In genomic region chr1:197222025-197222685, GRCh38 we compare ENCODE assay signal across 32 cellular contexts. TPM values are rescaled to one million over a fixed set of nuclear protein-coding genes. Genes with fewer than 3 reads are reported as not detected.
DNase-seq lines count a peak whose midpoint lies in the region; ATAC-seq, FAIRE-seq and TF ChIP-seq lines count a peak whose summit lies in the region.
"Had no signal": no experiment of that assay in that cellular context is flagged by ENCODE, and none has a peak within 500 bp of the region (broad histone marks: within the 10 kb centered on the region; RNA-seq: fewer than 3 reads in every experiment).

No MANE protein-coding gene starts in this region.

- H3K36me3 ChIP-seq in neuronal stem cell (replicated peaks in 1 of 2; ENCODE audit: control insufficient read depth in 2 of 2, insufficient read depth in 2 of 2, low read length in 2 of 2) (no peaks in the 10 kb centered on the region), adrenal gland (replicated peaks in 1 of 2) (no peaks in the 10 kb centered on the region)
- H3K36me3 ChIP-seq: BLaER1 treated with 17β-estradiol and CSF1 and Interleukin-3, amounts not matched to agents 10 nM and 100 nM; ovary; Peyer's patch; SJCRH30; tibial artery had no signal

- no peak for TF ChIP-seq POLR2A in GM12891 (IDR thresholded peaks at IDR 0.05; ENCODE audit: low read depth, low read length)
- no peak for TF ChIP-seq POLR2A in adrenal gland (IDR thresholded peaks at IDR 0.05)

- intact Hi-C loops in adrenal gland (cut with DNase I), result no loop called here

- H3K9me3 ChIP-seq in neuronal stem cell (replicated peaks in 1 of 2; ENCODE audit: control insufficient read depth in 2 of 2, insufficient read depth in 1 of 2, low read depth in 1 of 2, low read length in 2 of 2) (no peaks in the 10 kb centered on the region), adrenal gland (replicated peaks in 1 of 3) (no peaks in the 10 kb centered on the region)
- H3K9me3 ChIP-seq: BLaER1 treated with 17β-estradiol and CSF1 and Interleukin-3, amounts not matched to agents 10 nM and 100 nM; Caco-2; ovary; Peyer's patch; SJCRH30; tibial artery had no signal

- H3K27me3 ChIP-seq in neuronal stem cell (ENCODE audit: control insufficient read depth in 3 of 3, insufficient read depth in 3 of 3, low read depth in 1 of 3, low read length in 3 of 3) (no peaks in the 10 kb centered on the region), adrenal gland (no peaks in the 10 kb centered on the region)
- H3K27me3 ChIP-seq: BLaER1 treated with 17β-estradiol and CSF1 and Interleukin-3, amounts not matched to agents 10 nM and 100 nM; ovary; Peyer's patch; SJCRH30; tibial artery had no signal

- H2BK12ac ChIP-seq in neuronal stem cell (ENCODE audit: low read length), result no peak overlapping the region

- no peak overlapping the region for H2BK5ac ChIP-seq in neuronal stem cell (ENCODE audit: low read length)

- no peak overlapping the region for H3K18ac ChIP-seq in neuronal stem cell (ENCODE audit: low read length)

- H2BK15ac ChIP-seq in neuronal stem cell (ENCODE audit: low read length), result no peak overlapping the region

- no peak overlapping the region for H3K9ac ChIP-seq in neuronal stem cell (ENCODE audit: low read depth, low read length, poor library complexity)
- H3K9ac ChIP-seq: BLaER1 treated with 17β-estradiol and CSF1 and Interleukin-3, amounts not matched to agents 10 nM and 100 nM had no signal

- peak overlapping the region; percentile 36 for H2AFZ ChIP-seq in neuronal stem cell (ENCODE audit: low read length)

- WGBS in neuronal stem cell (ENCODE audit: extremely low coverage in 2 of 2, insufficient read length in 2 of 2, insufficient replicate concordance in 1 of 2), 2 donors, result no CpG with 5 or more reads among the region's 21 CpGs
- 90 to 93% (median 91%) methylated on average over 21 of the region's 21 CpGs for WGBS in adrenal gland, 4 donors

- DNase-seq in GM12891 (ENCODE audit: insufficient read length, low spot score) (no peak), fibroblast of pulmonary artery (ENCODE audit: low read depth) (peak; percentile 4), neuronal stem cell (ENCODE audit: low spot score) (no peak), adrenal gland (no peak)
- no peak for DNase-seq in activated effector memory CD4-positive, alpha-beta T cell treated with anti-CD3 and anti-CD28 coated beads, Interleukin-2, amount 50 U/mL, for 16 hours
- DNase-seq: activated CD4-positive, alpha-beta memory T cell treated with anti-CD3 and anti-CD28 coated beads for 36 hours; activated CD8-positive, alpha-beta memory T cell treated with anti-CD3 and anti-CD28 coated beads, Interleukin-2, amount 50 U/mL, for 4 hours; anterior cingulate cortex; DND-41; endodermal cell; Kasumi-1; NCI-H146; NCI-H524 treated with DMSO at 0.1 percent for 48 hours; nephron progenitor cell; NK-92 treated with Interleukin-12 subunit alpha and Interleukin-12 subunit beta, amount 100 ng/mL, for 24 hours; ovary; Peyer's patch; retina; SJCRH30; stimulated activated CD4-positive, alpha-beta T cell treated with anti-CD3 and anti-CD28 coated beads, Interleukin-1b, Interleukin-23, amount 100 ng/mL, for 48 hours; stimulated activated CD8-positive, alpha-beta memory T cell treated with anti-CD3 and anti-CD28 coated beads, Interleukin-4, amount 100 ng/mL, for 48 hours; T1000; tibial artery had no signal

- no peaks in the 10 kb centered on the region for H3K79me1 ChIP-seq in neuronal stem cell (ENCODE audit: low read depth, low read length)

- H3K4me1 ChIP-seq in neuronal stem cell (ENCODE audit: control insufficient read depth in 2 of 2, insufficient read depth in 1 of 2, low read depth in 1 of 2, low read length in 2 of 2), result peaks cover 0 to 2% of the 10 kb centered on the region in 2 donors
- no peaks in the 10 kb centered on the region for H3K4me1 ChIP-seq in adrenal gland (replicated peaks in 1 of 2)
- H3K4me1 ChIP-seq: Caco-2, Peyer's patch, SJCRH30, tibial artery had no signal

- no peak overlapping the region for H3K4me2 ChIP-seq in neuronal stem cell (ENCODE audit: insufficient read depth, low read length, poor library complexity, severe bottlenecking)
- H3K4me2 ChIP-seq: BLaER1 treated with 17β-estradiol and CSF1 and Interleukin-3, amounts not matched to agents 10 nM and 100 nM; smooth muscle cell had no signal

- H3K27ac ChIP-seq in VCaP (peak overlapping the region; percentile 37), neuronal stem cell (replicated peaks; ENCODE audit: low read length) (no peak overlapping the region), adrenal gland (no peak overlapping the region)
- H3K27ac ChIP-seq: BLaER1 treated with 17β-estradiol and CSF1 and Interleukin-3, amounts not matched to agents 10 nM and 100 nM; ovary; Peyer's patch; SJCRH30; tibial artery had no signal

- TF ChIP-seq CTCF in VCaP (conservative IDR thresholded peaks at IDR 0.05) (no peak), fibroblast of pulmonary artery (IDR thresholded peaks at IDR 0.05; ENCODE audit: low read length, missing control alignments) (no peak), adrenal gland (IDR thresholded peaks at IDR 0.05) (no peak)

- no peak overlapping the region for H3K4ac ChIP-seq in neuronal stem cell (ENCODE audit: low read length)

- no peak overlapping the region for H3K4me3 ChIP-seq in fibroblast of pulmonary artery (replicated peaks; ENCODE audit: low read depth, low read length)
- no peak overlapping the region for H3K4me3 ChIP-seq in neuronal stem cell (ENCODE audit: low read length in 2 of 2)
- H3K4me3 ChIP-seq in adrenal gland, result no peak overlapping the region
- H3K4me3 ChIP-seq: BLaER1 treated with 17β-estradiol and CSF1 and Interleukin-3, amounts not matched to agents 10 nM and 100 nM; ovary; Peyer's patch; SJCRH30; smooth muscle cell; tibial artery had no signal

- no peak for ATAC-seq in GM18517 (IDR thresholded peaks at IDR 0.05; ENCODE audit: unreplicated experiment)
- ATAC-seq in HG02970 (IDR thresholded peaks at IDR 0.05; ENCODE audit: low FRiP score, unreplicated experiment), result no peak
- ATAC-seq: activated naive CD4-positive, alpha-beta T cell treated with anti-CD3 and anti-CD28 coated beads, Interleukin-2, amount 50 U/mL, for 72 hours; activated T-helper 17 cell treated with anti-CD3 and anti-CD28 coated beads, Interleukin-2, amount 50 U/mL, for 72 hours had no signal

- peak; percentile 41 for FAIRE-seq in GM12891 (lab: Jason Lieb, UNC)
- FAIRE-seq: GM18507 had no signal

- no peak overlapping the region for H3K14ac ChIP-seq in neuronal stem cell (ENCODE audit: low read length)

- H2BK120ac ChIP-seq in neuronal stem cell (ENCODE audit: low read depth, low read length), result no peak overlapping the region

- no peak overlapping the region for H3K23ac ChIP-seq in neuronal stem cell (ENCODE audit: low read depth, low read length, poor library complexity)

- H4K8ac ChIP-seq in neuronal stem cell (ENCODE audit: low read depth, low read length), result no peak overlapping the region

- no peak overlapping the region for H2AK5ac ChIP-seq in neuronal stem cell (ENCODE audit: low read depth, low read length)

- H4K91ac ChIP-seq in neuronal stem cell (ENCODE audit: low read depth, low read length, poor library complexity), result no peak overlapping the region

TF ChIP-seq in GM12891, 5 proteins besides CTCF, POLR2A, EP300 and RAD21:
- no peak for TF ChIP-seq POU2F2 (IDR thresholded peaks at IDR 0.05; ENCODE audit: low read depth, low read length)

RNA-seq across cellular contexts. Expression of gene ZBTB41, which starts 21.1 kb away (rescaled TPM):
- 0.72 TPM for polyA plus RNA-seq in GM12891 (2012; ENCODE audit: low read depth, missing spikeins)
- 4.4 TPM for polyA plus RNA-seq in neuronal stem cell (2013, experiment 1 of 2)
- 4.6 TPM for polyA plus RNA-seq in neuronal stem cell (2013, experiment 2 of 2)
- total RNA-seq in adrenal gland, result 10 to 100 TPM in 6 of 8 donors, 1 to 10 TPM in 2; 6.9 to 19.6 (median 12.3) TPM
- polyA plus RNA-seq in adrenal gland, result 10 to 100 TPM in 1 of 3 donors, 1 to 10 TPM in 2; 1.8 to 11.3 (median 2.2) TPM

RNA-seq across cellular contexts. Expression of gene CRB1, which starts 45.9 kb away (rescaled TPM):
- not detected for polyA plus RNA-seq in GM12891 (2012; ENCODE audit: low read depth, missing spikeins)
- polyA plus RNA-seq in neuronal stem cell (2013, experiment 1 of 2), result 1.3 TPM
- 1.2 TPM for polyA plus RNA-seq in neuronal stem cell (2013, experiment 2 of 2)
- total RNA-seq in adrenal gland, result under 1 TPM in 6 of 8 donors, not detected in 2; 0.11 to 0.92 (median 0.36) TPM
- polyA plus RNA-seq in adrenal gland, result under 1 TPM; 0.30 to 0.71 (median 0.40) TPM
- total RNA-seq: activated CD4-positive, alpha-beta memory T cell treated with anti-CD3 and anti-CD28 coated beads for 36 hours; Caco-2; endodermal cell; Peyer's patch had no signal
- polyA plus RNA-seq: smooth muscle cell had no signal
